ENCODE assay signal across 1 cellular context in the genomic region with DNA sequence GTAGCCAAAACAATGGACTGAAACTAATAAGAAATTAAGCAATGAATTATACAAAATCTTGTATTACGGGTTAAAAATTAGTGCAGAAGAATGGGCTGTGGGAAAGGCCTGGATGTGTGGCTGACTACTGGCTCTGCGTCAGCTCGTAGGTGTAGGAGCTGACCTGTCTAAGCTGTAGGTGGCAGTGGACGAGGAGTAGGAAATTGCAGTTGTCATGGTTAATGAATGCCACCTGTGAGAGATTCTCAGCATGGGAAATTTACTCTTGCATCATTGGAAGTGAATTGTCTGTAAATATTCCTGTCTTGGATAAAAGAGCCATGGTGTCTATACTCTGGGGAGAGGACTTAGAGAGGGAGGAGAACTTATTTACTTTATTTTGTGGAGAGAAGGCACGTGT.
TF ChIP-seq lines count a peak whose summit lies in the region.

No MANE protein-coding gene starts in this region.

TF ChIP-seq in HEK293, 187 proteins besides CTCF, POLR2A, EP300 and RAD21 (continued from another document):
- TF ChIP-seq ZFHX2 (tag by site-specific recombination; conservative IDR thresholded peaks at IDR 0.05) (peak; percentile 62), GLIS2 (tag by site-specific recombination; IDR thresholded peaks at IDR 0.05) (no peak), ATF2 (tag by site-specific recombination; IDR thresholded peaks at IDR 0.05; ENCODE audit: low read depth) (no peak), ZBTB6 (tag by site-specific recombination; IDR thresholded peaks at IDR 0.05) (no peak), ZNF561 (tag by site-specific recombination; IDR thresholded peaks at IDR 0.05; ENCODE audit: borderline replicate concordance) (no peak), ZNF302 (tag by site-specific recombination; IDR thresholded peaks at IDR 0.05; ENCODE audit: low read depth) (no peak), ZNF654 (tag by site-specific recombination; IDR thresholded peaks at IDR 0.05; ENCODE audit: low read depth) (no peak), SCRT2 (tag by site-specific recombination; IDR thresholded peaks at IDR 0.05) (0 out of 2 replicates have a peak, but pooled peaks have one; percentile 11), ZNF148 (tag by site-specific recombination; IDR thresholded peaks at IDR 0.05; ENCODE audit: borderline replicate concordance) (no peak), PRDM6 (tag by site-specific recombination; IDR thresholded peaks at IDR 0.05) (peak; percentile 26; the same call in 1 of the 2 replicates), ZNF639 (tag by site-specific recombination; IDR thresholded peaks at IDR 0.05) (no peak), ZNF280D (tag by site-specific recombination; IDR thresholded peaks at IDR 0.05) (no peak), ZNF830 (tag by site-specific recombination; IDR thresholded peaks at IDR 0.05; ENCODE audit: low read depth) (no peak), ZNF169 (tag by site-specific recombination; IDR thresholded peaks at IDR 0.05) (no peak), ZNF335 (tag by site-specific recombination; conservative IDR thresholded peaks at IDR 0.05) (no peak), KLF8 (tag by site-specific recombination; IDR thresholded peaks at IDR 0.05) (no peak), ZBTB44 (tag by site-specific recombination; IDR thresholded peaks at IDR 0.05) (no peak), ZBTB7A (tag by site-specific recombination; IDR thresholded peaks at IDR 0.05; ENCODE audit: low read depth) (no peak), ZXDB (tag by site-specific recombination; IDR thresholded peaks at IDR 0.05) (no peak), OSR2 (tag by site-specific recombination; IDR thresholded peaks at IDR 0.05) (no peak), ZNF274 (IDR thresholded peaks at IDR 0.05; ENCODE audit: low read length) (no peak), ZNF274 (tag by site-specific recombination; IDR thresholded peaks at IDR 0.05; ENCODE audit: borderline replicate concordance) (no peak), ZNF37A (tag by site-specific recombination; IDR thresholded peaks at IDR 0.05) (no peak), ZFP37 (tag by site-specific recombination; IDR thresholded peaks at IDR 0.05) (no peak), IKZF3 (tag by site-specific recombination; IDR thresholded peaks at IDR 0.05) (no peak), ZBTB1 (tag by site-specific recombination; IDR thresholded peaks at IDR 0.05) (no peak), ZNF777 (tag by site-specific recombination; IDR thresholded peaks at IDR 0.05; ENCODE audit: borderline replicate concordance) (no peak), ZNF324 (tag by site-specific recombination; IDR thresholded peaks at IDR 0.05) (no peak)
- TF ChIP-seq, protein P1, sequence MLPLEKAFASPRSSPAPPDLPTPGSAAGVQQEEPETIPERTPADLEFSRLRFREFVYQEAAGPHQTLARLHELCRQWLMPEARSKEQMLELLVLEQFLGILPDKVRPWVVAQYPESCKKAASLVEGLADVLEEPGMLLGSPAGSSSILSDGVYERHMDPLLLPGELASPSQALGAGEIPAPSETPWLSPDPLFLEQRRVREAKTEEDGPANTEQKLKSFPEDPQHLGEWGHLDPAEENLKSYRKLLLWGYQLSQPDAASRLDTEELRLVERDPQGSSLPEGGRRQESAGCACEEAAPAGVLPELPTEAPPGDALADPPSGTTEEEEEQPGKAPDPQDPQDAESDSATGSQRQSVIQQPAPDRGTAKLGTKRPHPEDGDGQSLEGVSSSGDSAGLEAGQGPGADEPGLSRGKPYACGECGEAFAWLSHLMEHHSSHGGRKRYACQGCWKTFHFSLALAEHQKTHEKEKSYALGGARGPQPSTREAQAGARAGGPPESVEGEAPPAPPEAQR (tag by site-specific recombination; IDR thresholded peaks at IDR 0.05), result no peak
- TF ChIP-seq, protein P2, sequence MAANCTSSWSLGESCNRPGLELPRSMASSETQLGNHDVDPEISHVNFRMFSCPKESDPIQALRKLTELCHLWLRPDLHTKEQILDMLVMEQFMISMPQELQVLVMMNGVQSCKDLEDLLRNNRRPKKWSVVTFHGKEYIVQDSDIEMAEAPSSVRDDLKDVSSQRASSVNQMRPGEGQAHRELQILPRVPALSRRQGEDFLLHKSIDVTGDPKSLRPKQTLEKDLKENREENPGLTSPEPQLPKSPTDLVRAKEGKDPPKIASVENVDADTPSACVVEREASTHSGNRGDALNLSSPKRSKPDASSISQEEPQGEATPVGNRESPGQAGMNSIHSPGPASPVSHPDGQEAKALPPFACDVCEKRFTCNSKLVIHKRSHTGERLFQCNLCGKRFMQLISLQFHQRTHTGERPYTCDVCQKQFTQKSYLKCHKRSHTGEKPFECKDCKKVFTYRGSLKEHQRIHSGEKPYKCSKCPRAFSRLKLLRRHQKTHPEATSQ (tag by site-specific recombination; IDR thresholded peaks at IDR 0.05), result no peak
